ENCODE assay signal across 11 cellular contexts in genomic region chr10:72729528-72729927, GRCh38. TPM values are rescaled to one million over a fixed set of nuclear protein-coding genes. Genes with fewer than 3 reads are reported as not detected.
DNase-seq lines count a peak whose midpoint lies in the region; ATAC-seq and TF ChIP-seq lines count a peak whose summit lies in the region.
"Had no signal": no experiment of that assay in that cellular context is flagged by ENCODE, and none has a peak within 500 bp of the region (broad histone marks: within the 10 kb centered on the region; RNA-seq: fewer than 3 reads in every experiment).

No MANE protein-coding gene starts in this region.

- DNase-seq in lower lobe of right lung (no peak), NCI-H510A (lab: John Stamatoyannopoulos, UW) (no peak), NCI-H82 treated with DMSO at 0.1 percent for 48 hours (lab: John Stamatoyannopoulos, UW; ENCODE audit: unreplicated experiment) (no peak), NCI-H2196 treated with DMSO at 0.1 percent for 48 hours (lab: John Stamatoyannopoulos, UW; ENCODE audit: unreplicated experiment) (no peak)
- DNase-seq in effector memory CD8-positive, alpha-beta T cell, result no peak
- DNase-seq: effector CD8-positive, alpha-beta T cell; NCI-H774 had no signal

- H3K4me3 Mint-ChIP-seq in effector memory CD8-positive, alpha-beta T cell, result no peak overlapping the region
- H3K4me3 Mint-ChIP-seq: activated naive CD8-positive, alpha-beta T cell had no signal

- H3K9me3 ChIP-seq in lower lobe of right lung, result no peaks in the 10 kb centered on the region

- H3K4me3 ChIP-seq in lower lobe of right lung, result no peak overlapping the region

- no peak overlapping the region for H3K27ac Mint-ChIP-seq in effector memory CD8-positive, alpha-beta T cell

- no peak for TF ChIP-seq CTCF in lower lobe of right lung (IDR thresholded peaks at IDR 0.05)

- H3K4me1 Mint-ChIP-seq in effector memory CD8-positive, alpha-beta T cell (ENCODE audit: low read depth in 2 of 2), result peaks cover 1 to 22% of the 10 kb centered on the region in 2 donors

- H3K9me3 Mint-ChIP-seq in effector memory CD8-positive, alpha-beta T cell, result no peaks in the 10 kb centered on the region

- intact Hi-C loops in lower lobe of right lung (cut with DNase I), result no loop called here

- no peaks in the 10 kb centered on the region for H3K27me3 ChIP-seq in lower lobe of right lung (ENCODE audit: low read depth)

- no peaks in the 10 kb centered on the region for H3K36me3 Mint-ChIP-seq in effector memory CD8-positive, alpha-beta T cell (ENCODE audit: insufficient read depth)

- no peaks in the 10 kb centered on the region for H3K27me3 Mint-ChIP-seq in effector memory CD8-positive, alpha-beta T cell
- H3K27me3 Mint-ChIP-seq: activated naive CD8-positive, alpha-beta T cell had no signal

- H3K36me3 ChIP-seq in lower lobe of right lung, result no peaks in the 10 kb centered on the region

- ATAC-seq in GM18858 (IDR thresholded peaks at IDR 0.05; ENCODE audit: unreplicated experiment), result peak; percentile 71
- ATAC-seq in GM21447 (IDR thresholded peaks at IDR 0.05; ENCODE audit: unreplicated experiment), result peak; percentile 60
- peak; percentile 71 for ATAC-seq in HG03442 (IDR thresholded peaks at IDR 0.05; ENCODE audit: unreplicated experiment)
- peak; percentile 21 to 67 for ATAC-seq in lower lobe of right lung
- no peak for ATAC-seq in effector memory CD8-positive, alpha-beta T cell (replicated peaks)

- no peaks in the 10 kb centered on the region for H3K4me1 ChIP-seq in lower lobe of right lung

- no peak overlapping the region for H3K27ac ChIP-seq in lower lobe of right lung

RNA-seq across cellular contexts. Expression of gene MCU, which starts 37.6 kb away (rescaled TPM):
- total RNA-seq in lower lobe of right lung, result 24.2 TPM
